ENCODE assay signal across 9 cellular contexts in genomic region chr17:50274142-50274944, GRCh38. TPM values are rescaled to one million over a fixed set of nuclear protein-coding genes. Genes with fewer than 3 reads are reported as not detected.
DNase-seq lines count a peak whose midpoint lies in the region; ATAC-seq and TF ChIP-seq lines count a peak whose summit lies in the region.
"Had no signal": no experiment of that assay in that cellular context is flagged by ENCODE, and none has a peak within 500 bp of the region (broad histone marks: within the 10 kb centered on the region; RNA-seq: fewer than 3 reads in every experiment).

TSS of gene TMEM92 (plus strand) at chr17:50274466. CDS start at chr17:50274502, 36 bp downstream.

- H3K36me3 Mint-ChIP-seq in glutamatergic neuron (ENCODE audit: unreplicated experiment): no peaks in the 10 kb centered on the region

- H3K9me3 Mint-ChIP-seq in glutamatergic neuron (ENCODE audit: unreplicated experiment): peaks cover 3% of the 10 kb centered on the region

- H3K27ac ChIP-seq in Peyer's patch: peak within 1 kb of the TSS; percentile 42 to 86 (median 78)
- H3K27ac ChIP-seq in foreskin keratinocyte: peak within 1 kb of the TSS; percentile 57

- 33 to 41% methylated on average over 24 of the region's 24 CpGs for WGBS in lower leg skin, 2 donors

- H3K4me1 ChIP-seq in Peyer's patch (peaks cover 0 to 55% (median 3%) of the 10 kb centered on the region in 4 donors), foreskin keratinocyte (peaks cover 8% of the 10 kb centered on the region)

- peaks cover 5% of the 10 kb centered on the region for H3K27me3 Mint-ChIP-seq in glutamatergic neuron (ENCODE audit: unreplicated experiment)

- no peak within 1 kb of the TSS for H3K27ac Mint-ChIP-seq in glutamatergic neuron (ENCODE audit: unreplicated experiment)

- DNase-seq in NCI-H510A treated with DMSO at 0.1 percent for 48 hours (lab: John Stamatoyannopoulos, UW): peak; percentile 16
- no peak for DNase-seq in NCI-H510A (lab: John Stamatoyannopoulos, UW)
- DNase-seq in Peyer's patch: peak in 2 of 3 donors; percentile 85 to 90
- DNase-seq in foreskin keratinocyte: peak in 1 of 2 donors; percentile 61
- no peak for DNase-seq in skeletal muscle cell (ENCODE audit: low read depth)
- no peak for DNase-seq in glutamatergic neuron
- no peak for DNase-seq in effector CD4-positive, alpha-beta T cell
- DNase-seq in lower leg skin (ENCODE audit: low spot score in 2 of 2): no peak

- intact Hi-C loops in lower leg skin (cut with DNase I; ENCODE audit: low total_unique reads): no loop called here

- no peak for TF ChIP-seq CTCF in Peyer's patch (IDR thresholded peaks at IDR 0.05)
- TF ChIP-seq CTCF in foreskin keratinocyte (conservative IDR thresholded peaks at IDR 0.05): no peak
- no peak for TF ChIP-seq CTCF in glutamatergic neuron (IDR thresholded peaks at IDR 0.05; ENCODE audit: partially characterized antibody, unreplicated experiment)
- TF ChIP-seq CTCF in lower leg skin (IDR thresholded peaks at IDR 0.05): no peak

- TF ChIP-seq POLR2A in Peyer's patch (IDR thresholded peaks at IDR 0.05): peak; percentile 20 to 68
- no peak for TF ChIP-seq POLR2A in lower leg skin (IDR thresholded peaks at IDR 0.05)

- H3K27me3 ChIP-seq in Peyer's patch (no peaks in the 10 kb centered on the region), foreskin keratinocyte (no peaks in the 10 kb centered on the region)

- no peaks in the 10 kb centered on the region for H3K4me1 Mint-ChIP-seq in glutamatergic neuron (ENCODE audit: low read depth, unreplicated experiment)

- H3K4me3 ChIP-seq in Peyer's patch (peak within 1 kb of the TSS; percentile 32 to 74 (median 58)), skeletal muscle cell (ENCODE audit: low read depth, low read length) (peak within 1 kb of the TSS; percentile 50), lower leg skin (ENCODE audit: low read depth, poor library complexity, severe bottlenecking) (no peak within 1 kb of the TSS)

- no peak within 1 kb of the TSS for H3K4me3 Mint-ChIP-seq in glutamatergic neuron (ENCODE audit: unreplicated experiment)

- peak; percentile 50 for ATAC-seq in foreskin keratinocyte

- H3K9me3 ChIP-seq in Peyer's patch: no peaks in the 10 kb centered on the region

- H3K36me3 ChIP-seq in Peyer's patch: peaks cover 0 to under 1% (median 0%) of the 10 kb centered on the region in 3 donors

RNA-seq across cellular contexts. Expression of gene TMEM92, which starts in this region (rescaled TPM):
- total RNA-seq in Peyer's patch (10 to 100 TPM in 3 of 4 donors, under 1 TPM in 1; 0.83 to 86.0 (median 50.6) TPM), foreskin keratinocyte (2.8 and 6.5 TPM in 2 replicates), glutamatergic neuron (ENCODE audit: unreplicated experiment) (not detected), lower leg skin (1 to 10 TPM in 1 of 4 donors, not detected in 3; 3.1 TPM)
- 6.7 and 12.4 TPM in 2 replicates for polyA plus RNA-seq in foreskin keratinocyte
- total RNA-seq: activated CD8-positive, alpha-beta memory T cell treated with anti-CD3 and anti-CD28 coated beads for 36 hours had no signal

Comparison
In these comparisons a context has a peak if more than half of its experiments do, and no peak if none do; other contexts are left out.
1. DNase-seq: peak in NCI-H510A treated with DMSO at 0.1 percent for 48 hours (single experiment) and Peyer's patch (2 of 3); none in NCI-H510A (single experiment), skeletal muscle cell (single experiment), glutamatergic neuron (single experiment), effector CD4-positive, alpha-beta T cell (single experiment) and lower leg skin (0 of 2).
2. POLR2A ChIP-seq: peak in Peyer's patch (2 of 2); none in lower leg skin (0 of 2).